8 cellular contexts compared by ENCODE assay signal in genomic region chr14:22886500-22887259, GRCh38. TPM values are rescaled to one million over a fixed set of nuclear protein-coding genes. Genes with fewer than 3 reads are reported as not detected.
A peak's percentile ranks its signal among the peaks of the same experiment; 100 is the strongest.
DNase-seq lines count a peak whose midpoint lies in the region; ATAC-seq and TF ChIP-seq lines count a peak whose summit lies in the region.

No MANE protein-coding gene starts in this region.

- peak overlapping the region; percentile 77 to 92 (median 84) for H3K27ac ChIP-seq in esophagus squamous epithelium

- TF ChIP-seq CTCF in esophagus squamous epithelium (IDR thresholded peaks at IDR 0.05), result peak in 2 of 6 experiments; percentile 5 to 23

- peak overlapping the region; percentile 81 for H3K4me3 Mint-ChIP-seq in natural killer cell treated with Interleukin-12 subunit alpha and Interleukin-12 subunit beta and Interleukin-15 and Interleukin-18, amount 100 ng/mL, for 72 hours
- peak overlapping the region; percentile 78 to 93 for H3K4me3 Mint-ChIP-seq in stimulated activated naive CD8-positive, alpha-beta T cell treated with anti-CD3 and anti-CD28 coated beads, Interleukin-15, amount 100 ng/mL, for 72 hours

- peak; percentile 15 for DNase-seq in NCI-H82 (lab: John Stamatoyannopoulos, UW)
- no peak for DNase-seq in NCI-H82 treated with DMSO at 0.1 percent for 48 hours (lab: John Stamatoyannopoulos, UW; ENCODE audit: unreplicated experiment)
- DNase-seq in NCI-H748 (lab: John Stamatoyannopoulos, UW; ENCODE audit: unreplicated experiment), result peak; percentile 88
- DNase-seq in activated CD8-positive, alpha-beta memory T cell treated with anti-CD3 and anti-CD28 coated beads, Interleukin-2, amount 50 U/mL, for 48 hours, result peak; percentile 81
- DNase-seq in esophagus squamous epithelium (lab: John Stamatoyannopoulos, UW), result no peak
- peak; percentile 83 for DNase-seq in natural killer cell treated with Interleukin-12 subunit alpha and Interleukin-12 subunit beta and Interleukin-15 and Interleukin-18, amount 100 ng/mL, for 72 hours (ENCODE audit: low spot score)
- peak; percentile 78 to 87 for DNase-seq in stimulated activated naive CD8-positive, alpha-beta T cell treated with anti-CD3 and anti-CD28 coated beads, Interleukin-15, amount 100 ng/mL, for 72 hours

- peak in 1 of 4 donors; percentile 37 for TF ChIP-seq POLR2A in esophagus squamous epithelium (IDR thresholded peaks at IDR 0.05)

- H3K4me1 Mint-ChIP-seq in natural killer cell treated with Interleukin-12 subunit alpha and Interleukin-12 subunit beta and Interleukin-15 and Interleukin-18, amount 100 ng/mL, for 72 hours (ENCODE audit: low read depth in 2 of 2), result peaks cover 33 to 38% of the 10 kb centered on the region in 2 donors
- peaks cover 62% of the 10 kb centered on the region for H3K4me1 Mint-ChIP-seq in stimulated activated naive CD8-positive, alpha-beta T cell treated with anti-CD3 and anti-CD28 coated beads, Interleukin-15, amount 100 ng/mL, for 72 hours

- peak overlapping the region; percentile 64 to 71 for H3K27ac Mint-ChIP-seq in natural killer cell treated with Interleukin-12 subunit alpha and Interleukin-12 subunit beta and Interleukin-15 and Interleukin-18, amount 100 ng/mL, for 72 hours
- peak overlapping the region; percentile 95 for H3K27ac Mint-ChIP-seq in stimulated activated naive CD8-positive, alpha-beta T cell treated with anti-CD3 and anti-CD28 coated beads, Interleukin-15, amount 100 ng/mL, for 72 hours

- H3K4me1 ChIP-seq in esophagus squamous epithelium, result peaks cover 19 to 70% (median 21%) of the 10 kb centered on the region in 3 donors

- peak; percentile 45 for ATAC-seq in HG03064 (IDR thresholded peaks at IDR 0.05; ENCODE audit: low read depth, unreplicated experiment)
- peak; percentile 88 to 89 for ATAC-seq in natural killer cell treated with Interleukin-12 subunit alpha and Interleukin-12 subunit beta and Interleukin-15 and Interleukin-18, amount 100 ng/mL, for 72 hours
- ATAC-seq in stimulated activated naive CD8-positive, alpha-beta T cell treated with anti-CD3 and anti-CD28 coated beads, Interleukin-15, amount 100 ng/mL, for 72 hours, result peak; percentile 86

- no peaks in the 10 kb centered on the region for H3K36me3 Mint-ChIP-seq in natural killer cell treated with Interleukin-12 subunit alpha and Interleukin-12 subunit beta and Interleukin-15 and Interleukin-18, amount 100 ng/mL, for 72 hours

- no peaks in the 10 kb centered on the region for H3K36me3 ChIP-seq in esophagus squamous epithelium

- H3K9me3 ChIP-seq in esophagus squamous epithelium, result no peaks in the 10 kb centered on the region

- WGBS in esophagus squamous epithelium, 2 donors, result 6 to 8% methylated on average over 14 to 24 of the region's 77 CpGs

- intact Hi-C loops in esophagus squamous epithelium (cut with DNase I), result no loop called here

- no peaks in the 10 kb centered on the region for H3K9me3 Mint-ChIP-seq in natural killer cell treated with Interleukin-12 subunit alpha and Interleukin-12 subunit beta and Interleukin-15 and Interleukin-18, amount 100 ng/mL, for 72 hours
- no peaks in the 10 kb centered on the region for H3K9me3 Mint-ChIP-seq in stimulated activated naive CD8-positive, alpha-beta T cell treated with anti-CD3 and anti-CD28 coated beads, Interleukin-15, amount 100 ng/mL, for 72 hours

- peaks cover 0 to 3% of the 10 kb centered on the region in 2 donors for H3K27me3 Mint-ChIP-seq in natural killer cell treated with Interleukin-12 subunit alpha and Interleukin-12 subunit beta and Interleukin-15 and Interleukin-18, amount 100 ng/mL, for 72 hours
- peaks cover 14% of the 10 kb centered on the region for H3K27me3 Mint-ChIP-seq in stimulated activated naive CD8-positive, alpha-beta T cell treated with anti-CD3 and anti-CD28 coated beads, Interleukin-15, amount 100 ng/mL, for 72 hours

- no peaks in the 10 kb centered on the region for H3K27me3 ChIP-seq in esophagus squamous epithelium

- H3K4me3 ChIP-seq in esophagus squamous epithelium, result peak overlapping the region; percentile 48 to 70 (median 56)

RNA-seq across cellular contexts. Expression of gene REM2, which starts 3.7 kb away (rescaled TPM):
- total RNA-seq in esophagus squamous epithelium, result under 1 TPM; 0.19 to 0.83 (median 0.32) TPM
- total RNA-seq in natural killer cell treated with Interleukin-12 subunit alpha and Interleukin-12 subunit beta and Interleukin-15 and Interleukin-18, amount 100 ng/mL, for 72 hours, result under 1 TPM in 1 of 2 donors, not detected in 1; 0.43 TPM

RNA-seq across cellular contexts. Expression of gene LRP10, which starts 15.1 kb away (rescaled TPM):
- total RNA-seq in esophagus squamous epithelium, result 100 to 1,000 TPM; 111 to 314 (median 128) TPM
- total RNA-seq in natural killer cell treated with Interleukin-12 subunit alpha and Interleukin-12 subunit beta and Interleukin-15 and Interleukin-18, amount 100 ng/mL, for 72 hours, result 10 to 100 TPM; 53.4 to 60.4 TPM

RNA-seq across cellular contexts. Expression of gene RBM23, which starts 32.3 kb away (rescaled TPM):
- total RNA-seq in esophagus squamous epithelium, result 100 to 1,000 TPM in 1 of 4 donors, 10 to 100 TPM in 3; 40.0 to 101 (median 58.9) TPM
- 10 to 100 TPM; 88.2 to 94.1 TPM for total RNA-seq in natural killer cell treated with Interleukin-12 subunit alpha and Interleukin-12 subunit beta and Interleukin-15 and Interleukin-18, amount 100 ng/mL, for 72 hours

RNA-seq across cellular contexts. Expression of gene PRMT5, which starts 42.5 kb away (rescaled TPM):
- 10 to 100 TPM; 36.5 to 75.0 (median 66.1) TPM for total RNA-seq in esophagus squamous epithelium
- 100 to 1,000 TPM; 108 to 171 TPM for total RNA-seq in natural killer cell treated with Interleukin-12 subunit alpha and Interleukin-12 subunit beta and Interleukin-15 and Interleukin-18, amount 100 ng/mL, for 72 hours

RNA-seq across cellular contexts. Expression of gene MMP14, which starts 50.3 kb away (rescaled TPM):
- total RNA-seq in esophagus squamous epithelium, result 100 to 1,000 TPM in 3 of 4 donors, 10 to 100 TPM in 1; 67.9 to 127 (median 102) TPM
- 1 to 10 TPM; 3.7 to 8.0 TPM for total RNA-seq in natural killer cell treated with Interleukin-12 subunit alpha and Interleukin-12 subunit beta and Interleukin-15 and Interleukin-18, amount 100 ng/mL, for 72 hours

Comparison
In these comparisons a context has a peak if more than half of its experiments do, and no peak if none do; other contexts are left out.
1. DNase-seq: peak in NCI-H82 (single experiment), NCI-H748 (single experiment), activated CD8-positive, alpha-beta memory T cell treated with anti-CD3 and anti-CD28 coated beads, Interleukin-2, amount 50 U/mL, for 48 hours (single experiment), natural killer cell treated with Interleukin-12 subunit alpha and Interleukin-12 subunit beta and Interleukin-15 and Interleukin-18, amount 100 ng/mL, for 72 hours (single experiment) and stimulated activated naive CD8-positive, alpha-beta T cell treated with anti-CD3 and anti-CD28 coated beads, Interleukin-15, amount 100 ng/mL, for 72 hours (2 of 2); none in NCI-H82 treated with DMSO at 0.1 percent for 48 hours (single experiment) and esophagus squamous epithelium (single experiment).
2. Peak in every context shown above with its lines, with median percentiles within 50 percentile points of each other: ATAC-seq.